ENCODE assay signal across 8 cellular contexts in the genomic region with DNA sequence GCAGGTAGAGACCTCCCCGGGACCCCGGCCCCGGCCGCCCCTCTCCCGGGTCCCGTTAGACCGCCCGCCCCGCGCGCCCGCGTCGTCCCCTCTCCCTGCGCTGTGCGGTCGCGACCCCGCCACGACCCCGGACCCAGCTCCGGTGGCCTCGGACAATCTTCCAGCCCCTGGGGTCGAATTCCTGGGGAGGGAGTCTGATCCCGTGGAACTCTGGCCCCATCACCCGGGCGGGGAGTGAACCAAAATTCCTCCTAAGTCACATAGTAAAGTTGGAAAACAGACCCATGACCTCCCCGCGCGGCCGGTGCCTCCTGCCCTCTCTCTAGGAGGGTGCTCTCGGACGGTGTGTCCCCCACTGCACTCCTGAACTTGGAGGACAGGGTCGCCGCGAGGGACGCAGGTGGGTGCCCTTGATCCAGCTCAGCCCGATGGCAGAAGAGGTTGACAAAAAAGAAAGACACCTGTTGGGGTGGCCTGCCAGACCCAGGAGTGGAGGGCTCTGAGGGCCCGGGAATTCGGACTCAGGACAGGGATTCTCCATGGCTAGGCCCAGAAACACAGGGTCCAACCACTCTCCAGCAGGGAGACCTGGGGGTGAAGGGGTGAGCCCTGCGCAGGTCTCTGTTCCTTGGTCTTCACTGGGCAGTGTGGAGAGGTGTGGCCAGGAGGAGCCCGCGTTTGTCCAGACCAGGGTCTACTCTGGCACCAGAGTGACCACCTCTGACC. TPM values are rescaled to one million over a fixed set of nuclear protein-coding genes. Genes with fewer than 3 reads are reported as not detected.
DNase-seq lines count a peak whose midpoint lies in the region; ATAC-seq, FAIRE-seq and TF ChIP-seq lines count a peak whose summit lies in the region.

No MANE protein-coding gene starts in this region.

- ATAC-seq in GM21576 (IDR thresholded peaks at IDR 0.05; ENCODE audit: unreplicated experiment) (no peak), GM21423 (IDR thresholded peaks at IDR 0.05; ENCODE audit: unreplicated experiment) (no peak), GM18519 (IDR thresholded peaks at IDR 0.05; ENCODE audit: low FRiP score, unreplicated experiment) (no peak)

- H2BK15ac ChIP-seq in H1 (ENCODE audit: low read length): no peak overlapping the region

- H3K27me3 ChIP-seq in KMS-11 (ENCODE audit: insufficient read depth, low read depth) (peaks cover 27% of the 10 kb centered on the region), H1 (replicated peaks in 1 of 4; ENCODE audit: control insufficient read depth in 3 of 4, extremely low read depth in 1 of 4, insufficient read depth in 3 of 4, low read length in 3 of 4) (peaks cover 0 to 19% (median 10%) of the 10 kb centered on the region in 4 experiments; a peak in 5 of 7 replicates), muscle layer of duodenum (ENCODE audit: low read depth, low read length) (no peaks in the 10 kb centered on the region)

- POLR2A ChIA-PET in AG04449 (lab: Yijun Ruan, JAX) (interaction anchor here (1.1 kb wide), 1 partner anchor 17 kb away, joined by 3 read pairs; no protein-coding TSS in a partner anchor), H1 (lab: Charles Lee; ENCODE audit: partially characterized antibody) (interaction anchor here (0.7 to 43.7 kb wide), 9 partner anchors 11 to 436 kb away, joined by 3 to 1380 read pairs (median 9); partner anchors contain the start of genes ANP32E, ENSA, FALEC and MCL1)

- no peak overlapping the region for H2AFZ ChIP-seq in KMS-11 (ENCODE audit: low read depth)
- no peak overlapping the region for H2AFZ ChIP-seq in H1 (ENCODE audit: low read length)

- no peak overlapping the region for H3K23ac ChIP-seq in H1 (ENCODE audit: insufficient read length)

- H4K8ac ChIP-seq in H1 (ENCODE audit: extremely low read depth, insufficient read depth, low read length): peak overlapping the region; percentile 83

- H3K36me3 ChIP-seq in KMS-11 (ENCODE audit: insufficient read depth) (no peaks in the 10 kb centered on the region), H1 (ENCODE audit: control insufficient read depth in 2 of 4, insufficient read depth in 4 of 4, low read length in 3 of 4) (no peaks in the 10 kb centered on the region), muscle layer of duodenum (ENCODE audit: control insufficient read depth in 1 of 2, insufficient read depth in 2 of 2, low read length in 2 of 2) (peaks cover 0 to 6% of the 10 kb centered on the region in 2 donors)

- DNase-seq in AG04449 (ENCODE audit: low read depth, low spot score): no peak
- no peak for DNase-seq in H1 (ENCODE audit: low read depth in 1 of 2, low spot score in 2 of 2)
- no peak for DNase-seq in RCC 7860 (ENCODE audit: low spot score)

- no peak overlapping the region for H3K27ac ChIP-seq in KMS-11
- H3K27ac ChIP-seq in H1 (ENCODE audit: low read depth, low read length): no peak overlapping the region
- H3K27ac ChIP-seq in muscle layer of duodenum (ENCODE audit: low read length): peak overlapping the region; percentile 81

- no peak overlapping the region for H4K91ac ChIP-seq in H1 (replicated peaks; ENCODE audit: insufficient read length, low read length)

- H3K79me1 ChIP-seq in H1 (ENCODE audit: low read depth, low read length): no peaks in the 10 kb centered on the region

- H2AK5ac ChIP-seq in H1 (ENCODE audit: low read depth, low read length): 0 out of 2 replicates have a peak overlapping the region, but pooled peaks have one; percentile 41

- H3K9ac ChIP-seq in KMS-11 (no peak overlapping the region), H1 (replicated peaks in 1 of 4; ENCODE audit: extremely low read depth in 1 of 4, low read depth in 3 of 4, low read length in 3 of 4) (no peak overlapping the region)

- no peak for FAIRE-seq in H1 (lab: Jason Lieb, UNC)
- FAIRE-seq in RCC 7860 (lab: Jason Lieb, UNC): no peak

- peak; percentile 6 to 32; a peak in 3 of 4 replicates for TF ChIP-seq RAD21 in H1 (IDR thresholded peaks at IDR 0.05 in 1 of 2, conservative IDR thresholded peaks at IDR 0.05 in 1 of 2; ENCODE audit: low read depth in 2 of 2, low read length in 2 of 2)

- H3K4me2 ChIP-seq in KMS-11 (no peak overlapping the region; the same call in 1 of the 2 replicates), H1 (ENCODE audit: insufficient read depth in 1 of 2, low read depth in 2 of 2, low read length in 2 of 2) (peak overlapping the region; percentile 96 to 97)

- peak overlapping the region; percentile 50; the same call in 1 of the 2 replicates for H2BK12ac ChIP-seq in H1 (ENCODE audit: low read depth, low read length)

- CTCF ChIA-PET in AG04449 (lab: Yijun Ruan, JAX) (interaction anchor here (1.5 to 13.4 kb wide), 6 partner anchors 10 to 456 kb away, joined by 4 to 133 read pairs (median 6); partner anchors contain the start of gene MINDY1), H1 (lab: Charles Lee; ENCODE audit: partially characterized antibody) (interaction anchor here (0.6 to 6.3 kb wide), 5 partner anchors 11 to 151 kb away, joined by 3 to 65 read pairs (median 21); no protein-coding TSS in a partner anchor)

- H3K18ac ChIP-seq in H1 (ENCODE audit: extremely low read depth, low read length): peak overlapping the region; percentile 32; the same call in 1 of the 2 replicates

- H3K4me3 ChIP-seq in AG04449 (ENCODE audit: low read depth, low read length) (peak overlapping the region; percentile 60), KMS-11 (IDR thresholded peaks at IDR 0.05; ENCODE audit: insufficient read depth, low read depth, low read length) (peak overlapping the region; percentile 80), H1 (ENCODE audit: extremely low read depth in 1 of 4, insufficient read depth in 2 of 4, low read depth in 3 of 4, low read length in 4 of 4) (peak overlapping the region; percentile 21 to 65 (median 38); a peak in 6 of 8 replicates), muscle layer of duodenum (ENCODE audit: low read depth in 1 of 2, low read length in 2 of 2) (peak overlapping the region; percentile 57 to 60)

- no peak for TF ChIP-seq POLR2A in H1 (IDR thresholded peaks at IDR 0.05; ENCODE audit: control extremely low read depth in 1 of 2, low read depth in 2 of 2, low read length in 2 of 2)

- TF ChIP-seq CTCF in AG04449 (IDR thresholded peaks at IDR 0.05; ENCODE audit: insufficient read depth, low read length, missing control alignments) (no peak), KMS-11 (conservative IDR thresholded peaks at IDR 0.05; ENCODE audit: low read depth, low read length) (no peak), H1 (IDR thresholded peaks at IDR 0.05; ENCODE audit: control extremely low read depth in 1 of 3, insufficient read depth in 1 of 3, low read depth in 1 of 3, low read length in 3 of 3) (peak in 1 of 3 experiments; percentile 0; a peak in 1 of 4 replicates)

- H4K20me1 ChIP-seq in KMS-11 (ENCODE audit: insufficient read depth) (no peaks in the 10 kb centered on the region), H1 (replicated peaks in 1 of 2; ENCODE audit: control insufficient read depth in 1 of 2, insufficient read depth in 2 of 2, low read length in 2 of 2) (peaks cover 1 to 2% of the 10 kb centered on the region in 2 experiments)

- no peak overlapping the region for H3K56ac ChIP-seq in H1 (replicated peaks; ENCODE audit: insufficient read length, low read depth, low read length)

- peak overlapping the region; percentile 78 for H3K4ac ChIP-seq in H1 (replicated peaks; ENCODE audit: insufficient read length, low read depth, low read length)

- WGBS in H1 (ENCODE audit: extremely low coverage in 1 of 2, insufficient coverage in 1 of 2, insufficient read length in 1 of 2, insufficient replicate concordance in 2 of 2, low coverage in 1 of 2, low lambda C conversion rate in 2 of 2, missing lambda C conversion rate in 1 of 2), 2 experiments: 59% methylated on average over 15 of the region's 43 CpGs; no CpG with 5 or more reads in 1 of the 2 experiments

- H3K4me1 ChIP-seq in KMS-11 (ENCODE audit: low read depth, poor library complexity, severe bottlenecking) (peaks cover 12% of the 10 kb centered on the region), H1 (replicated peaks in 1 of 4; ENCODE audit: control insufficient read depth in 3 of 4, insufficient read depth in 4 of 4, low read length in 3 of 4) (peaks cover 2 to 19% (median 11%) of the 10 kb centered on the region in 4 experiments), muscle layer of duodenum (ENCODE audit: control insufficient read depth in 1 of 2, insufficient read depth in 2 of 2, low read length in 2 of 2) (peaks cover 9 to 24% of the 10 kb centered on the region in 2 donors)

- H3K23me2 ChIP-seq in H1 (ENCODE audit: low read depth, low read length): peaks cover 5% of the 10 kb centered on the region; the same call in 1 of the 2 replicates

- H3K14ac ChIP-seq in H1 (ENCODE audit: insufficient read length): no peak overlapping the region

- no peaks in the 10 kb centered on the region for H3K79me2 ChIP-seq in KMS-11 (ENCODE audit: insufficient read depth, low read depth)
- no peaks in the 10 kb centered on the region for H3K79me2 ChIP-seq in H1 (ENCODE audit: control insufficient read depth in 1 of 2, insufficient read depth in 2 of 2, low read length in 2 of 2)

- H2BK120ac ChIP-seq in H1 (replicated peaks; ENCODE audit: low read depth, low read length): no peak overlapping the region

- no peak overlapping the region for H2BK5ac ChIP-seq in H1 (ENCODE audit: low read depth, low read length)

- H3K9me3 ChIP-seq in H1 (ENCODE audit: insufficient read depth in 2 of 2, low read depth in 1 of 2, low read length in 1 of 2) (no peaks in the 10 kb centered on the region), muscle layer of duodenum (ENCODE audit: control insufficient read depth in 1 of 2, low read length in 2 of 2) (no peaks in the 10 kb centered on the region)

- no peak overlapping the region for H2BK20ac ChIP-seq in H1 (ENCODE audit: low read length)

- H4K5ac ChIP-seq in H1 (ENCODE audit: insufficient read length, low read depth, low read length): no peak overlapping the region

- TF ChIP-seq EP300 in H1 (IDR thresholded peaks at IDR 0.05; ENCODE audit: borderline replicate concordance in 1 of 2, low read depth in 2 of 2, low read length in 2 of 2): no peak

RNA-seq across cellular contexts. Expression of gene ADAMTSL4, which starts 0.5 kb away (rescaled TPM):
- 5.3 and 5.4 TPM in 2 replicates for total RNA-seq in H1 (2021; fragmentation: NEBNext Ultra II Directional; extraction: Animal tissue kit (Norgen Biotek cat#: 25700))
- polyA plus RNA-seq in H1 (2011; rRNA removed): 4.2 and 5.9 TPM in 2 replicates
- 3.1 TPM for polyA plus RNA-seq in H1 (2011; cell fraction: cytosol; rRNA removed)
- 26.7 TPM for polyA plus RNA-seq in H1 (2011; cell fraction: nucleus; rRNA removed)
- polyA plus RNA-seq in H1 (2012, experiment 1 of 2): 4.9 to 7.2 TPM (median 6.7 TPM) in 4 replicates
- polyA plus RNA-seq in H1 (2012, experiment 2 of 2): 3.8 TPM
- 9.2 TPM for polyA plus RNA-seq in H1 (2013, experiment 1 of 2)
- polyA plus RNA-seq in H1 (2013, experiment 2 of 2): 8.1 TPM
- 0.73 and 0.85 TPM in 2 replicates for polyA minus RNA-seq in H1 (2011; rRNA and poly(A)+ RNA removed)
- 2.6 TPM for polyA minus RNA-seq in H1 (2011; cell fraction: cytosol; rRNA and poly(A)+ RNA removed)
- 3.5 TPM for polyA minus RNA-seq in H1 (2011; cell fraction: nucleus; rRNA and poly(A)+ RNA removed)

RNA-seq across cellular contexts. Expression of gene MCL1, which starts 29.8 kb away (rescaled TPM):
- 196 and 218 TPM in 2 replicates for total RNA-seq in H1 (2021; fragmentation: NEBNext Ultra II Directional; extraction: Animal tissue kit (Norgen Biotek cat#: 25700))
- polyA plus RNA-seq in H1 (2011; rRNA removed): 57.5 and 61.1 TPM in 2 replicates
- 78.4 TPM for polyA plus RNA-seq in H1 (2011; cell fraction: cytosol; rRNA removed)
- polyA plus RNA-seq in H1 (2011; cell fraction: nucleus; rRNA removed): 85.5 TPM
- polyA plus RNA-seq in H1 (2012, experiment 1 of 2): 93.2 to 159 TPM (median 119 TPM) in 4 replicates
- 18.8 TPM for polyA plus RNA-seq in H1 (2012, experiment 2 of 2)
- polyA plus RNA-seq in H1 (2013, experiment 1 of 2): 116 TPM
- polyA plus RNA-seq in H1 (2013, experiment 2 of 2): 123 TPM
- 104 and 119 TPM in 2 replicates for polyA minus RNA-seq in H1 (2011; rRNA and poly(A)+ RNA removed)
- polyA minus RNA-seq in H1 (2011; cell fraction: cytosol; rRNA and poly(A)+ RNA removed): 98.4 TPM
- 171 TPM for polyA minus RNA-seq in H1 (2011; cell fraction: nucleus; rRNA and poly(A)+ RNA removed)

RNA-seq across cellular contexts. Expression of gene FALEC, which starts 34.1 kb away (rescaled TPM):
- total RNA-seq in H1 (2021; fragmentation: NEBNext Ultra II Directional; extraction: Animal tissue kit (Norgen Biotek cat#: 25700)): 1.1 TPM in 1 of 2 replicates, not detected in the other
- not detected in 2 replicates for polyA plus RNA-seq in H1 (2011; rRNA removed)
- 0.19 TPM for polyA plus RNA-seq in H1 (2011; cell fraction: cytosol; rRNA removed)
- polyA plus RNA-seq in H1 (2011; cell fraction: nucleus; rRNA removed): not detected
- polyA plus RNA-seq in H1 (2012, experiment 1 of 2): 0.36 to 1.0 TPM (median 0.75 TPM) in 4 replicates
- not detected for polyA plus RNA-seq in H1 (2012, experiment 2 of 2)
- 0.45 TPM for polyA plus RNA-seq in H1 (2013, experiment 1 of 2)
- 0.11 TPM for polyA plus RNA-seq in H1 (2013, experiment 2 of 2)
- polyA minus RNA-seq in H1 (2011; rRNA and poly(A)+ RNA removed): 0.57 TPM in 1 of 2 replicates, not detected in the other
- polyA minus RNA-seq in H1 (2011; cell fraction: cytosol; rRNA and poly(A)+ RNA removed): not detected
- polyA minus RNA-seq in H1 (2011; cell fraction: nucleus; rRNA and poly(A)+ RNA removed): not detected

RNA-seq across cellular contexts. Expression of gene ECM1, which starts 41.8 kb away (rescaled TPM):
- 0.73 and 0.95 TPM in 2 replicates for total RNA-seq in H1 (2021; fragmentation: NEBNext Ultra II Directional; extraction: Animal tissue kit (Norgen Biotek cat#: 25700))
- 0.98 and 1.1 TPM in 2 replicates for polyA plus RNA-seq in H1 (2011; rRNA removed)
- polyA plus RNA-seq in H1 (2011; cell fraction: cytosol; rRNA removed): 1.0 TPM
- polyA plus RNA-seq in H1 (2011; cell fraction: nucleus; rRNA removed): 5.8 TPM
- 0.83 to 1.3 TPM (median 1.2 TPM) in 4 replicates for polyA plus RNA-seq in H1 (2012, experiment 1 of 2)
- polyA plus RNA-seq in H1 (2012, experiment 2 of 2): 0.63 TPM
- 0.81 TPM for polyA plus RNA-seq in H1 (2013, experiment 1 of 2)
- polyA plus RNA-seq in H1 (2013, experiment 2 of 2): 0.87 TPM
- 0.32 and 0.37 TPM in 2 replicates for polyA minus RNA-seq in H1 (2011; rRNA and poly(A)+ RNA removed)
- polyA minus RNA-seq in H1 (2011; cell fraction: cytosol; rRNA and poly(A)+ RNA removed): not detected
- 1.7 TPM for polyA minus RNA-seq in H1 (2011; cell fraction: nucleus; rRNA and poly(A)+ RNA removed)
